Comparison of ENCODE assay signal across 9 cellular contexts in genomic region chr15:101258238-101259144, GRCh38. TPM values are rescaled to one million over a fixed set of nuclear protein-coding genes. Genes with fewer than 3 reads are reported as not detected.
DNase-seq lines count a peak whose midpoint lies in the region; ATAC-seq and TF ChIP-seq lines count a peak whose summit lies in the region.
"Had no signal": no experiment of that assay in that cellular context is flagged by ENCODE, and none has a peak within 500 bp of the region (broad histone marks: within the 10 kb centered on the region; RNA-seq: fewer than 3 reads in every experiment).

No MANE protein-coding gene starts in this region.

- CTCF ChIA-PET in HEK293T (lab: Yijun Ruan, JAX), result interaction anchor here (1.0 to 1.9 kb wide), 11 partner anchors 9 to 250 kb away, joined by 3 to 16 read pairs (median 7); no protein-coding TSS in a partner anchor
- CTCF ChIA-PET in activated CD4-positive, alpha-beta memory T cell treated with anti-CD3 and anti-CD28 coated beads, Interleukin-2, amount 10 ng/mL, durations not matched to agents 7 days and 5 days (lab: Charles Lee), result interaction anchor here (0.7 to 6.3 kb wide), 31 partner anchors 8 to 424 kb away, joined by 3 to 120 read pairs (median 4); partner anchors contain the start of gene LRRK1

- TF ChIP-seq POLR2A in esophagus muscularis mucosa (IDR thresholded peaks at IDR 0.05; ENCODE audit: low read depth) (no peak), uterus (IDR thresholded peaks at IDR 0.05) (no peak)

- no peaks in the 10 kb centered on the region for H3K36me3 Mint-ChIP-seq in activated CD4-positive, alpha-beta memory T cell treated with anti-CD3 and anti-CD28 coated beads, Interleukin-2, amount 10 ng/mL, durations not matched to agents 7 days and 5 days (ENCODE audit: low read depth)
- H3K36me3 Mint-ChIP-seq in natural killer cell, result no peaks in the 10 kb centered on the region
- H3K36me3 Mint-ChIP-seq: activated naive CD8-positive, alpha-beta T cell had no signal

- no peaks in the 10 kb centered on the region for H4K20me1 ChIP-seq in DND-41 (ENCODE audit: insufficient read depth, low read length)

- no peak overlapping the region for H3K9ac ChIP-seq in DND-41 (ENCODE audit: low read depth, low read length)

- H3K9me3 ChIP-seq in DND-41 (ENCODE audit: insufficient read depth, low read length, severe bottlenecking) (no peaks in the 10 kb centered on the region), esophagus muscularis mucosa (no peaks in the 10 kb centered on the region), uterus (no peaks in the 10 kb centered on the region)

- H3K36me3 ChIP-seq in DND-41 (ENCODE audit: insufficient read depth, low read length) (no peaks in the 10 kb centered on the region), esophagus muscularis mucosa (no peaks in the 10 kb centered on the region), uterus (no peaks in the 10 kb centered on the region)

- no peak overlapping the region for H2AFZ ChIP-seq in DND-41 (ENCODE audit: low read depth, low read length)

- H3K27ac ChIP-seq in DND-41 (ENCODE audit: low read length) (no peak overlapping the region), esophagus muscularis mucosa (replicated peaks in 1 of 4) (no peak overlapping the region), uterus (no peak overlapping the region)

- no peak overlapping the region for H3K4me3 Mint-ChIP-seq in activated CD4-positive, alpha-beta memory T cell treated with anti-CD3 and anti-CD28 coated beads, Interleukin-2, amount 10 ng/mL, durations not matched to agents 7 days and 5 days
- no peak overlapping the region for H3K4me3 Mint-ChIP-seq in natural killer cell
- H3K4me3 Mint-ChIP-seq: activated naive CD8-positive, alpha-beta T cell had no signal

- DNase-seq in DND-41, result peak; percentile 61
- peak; percentile 62 for DNase-seq in HEK293T (ENCODE audit: extremely low spot score)
- peak; percentile 58 for DNase-seq in NCI-H345 (lab: John Stamatoyannopoulos, UW)
- peak; percentile 63 for DNase-seq in activated CD4-positive, alpha-beta memory T cell treated with anti-CD3 and anti-CD28 coated beads, Interleukin-2, amount 10 ng/mL, durations not matched to agents 7 days and 5 days
- no peak for DNase-seq in esophagus muscularis mucosa (ENCODE audit: extremely low spot score)
- peak; percentile 38 for DNase-seq in natural killer cell
- DNase-seq in uterus, result peak; percentile 61 to 66

- H3K4me2 ChIP-seq in DND-41 (ENCODE audit: insufficient read depth, low read length), result no peak overlapping the region

- H3K4me1 ChIP-seq in DND-41 (ENCODE audit: insufficient read depth, low read length), result peaks cover 27% of the 10 kb centered on the region
- peaks cover 0 to 10% (median 4%) of the 10 kb centered on the region in 4 donors for H3K4me1 ChIP-seq in esophagus muscularis mucosa
- H3K4me1 ChIP-seq in uterus, result no peaks in the 10 kb centered on the region

- TF ChIP-seq EP300 in esophagus muscularis mucosa (IDR thresholded peaks at IDR 0.05), result no peak

- TF ChIP-seq CTCF in DND-41 (IDR thresholded peaks at IDR 0.05; ENCODE audit: borderline replicate concordance, extremely low read depth, low read length, poor library complexity, severe bottlenecking) (peak; percentile 90), esophagus muscularis mucosa (IDR thresholded peaks at IDR 0.05) (peak; percentile 82 to 89 (median 84)), natural killer cell (IDR thresholded peaks at IDR 0.05) (peak; percentile 92), uterus (IDR thresholded peaks at IDR 0.05) (peak; percentile 83 to 93 (median 88))

- H3K27me3 ChIP-seq in DND-41 (ENCODE audit: insufficient read depth, low read length, poor library complexity) (no peaks in the 10 kb centered on the region), esophagus muscularis mucosa (no peaks in the 10 kb centered on the region), uterus (no peaks in the 10 kb centered on the region)

- ATAC-seq in DND-41 (ENCODE audit: insufficient read depth, low read depth) (peak; percentile 66), natural killer cell (peak; percentile 78 to 86 (median 84)), HG02678 (IDR thresholded peaks at IDR 0.05; ENCODE audit: unreplicated experiment) (no peak)

- no peak overlapping the region for H3K27ac Mint-ChIP-seq in activated CD4-positive, alpha-beta memory T cell treated with anti-CD3 and anti-CD28 coated beads, Interleukin-2, amount 10 ng/mL, durations not matched to agents 7 days and 5 days
- H3K27ac Mint-ChIP-seq in natural killer cell, result no peak overlapping the region
- H3K27ac Mint-ChIP-seq: activated naive CD8-positive, alpha-beta T cell had no signal

- 35% methylated on average over 11 of the region's 11 CpGs for WGBS in esophagus muscularis mucosa

- H3K27me3 Mint-ChIP-seq in activated CD4-positive, alpha-beta memory T cell treated with anti-CD3 and anti-CD28 coated beads, Interleukin-2, amount 10 ng/mL, durations not matched to agents 7 days and 5 days, result peaks cover 22% of the 10 kb centered on the region
- H3K27me3 Mint-ChIP-seq in natural killer cell (ENCODE audit: low read depth in 2 of 2), result peaks cover 5 to 18% of the 10 kb centered on the region in 2 donors

- H3K4me1 Mint-ChIP-seq in activated CD4-positive, alpha-beta memory T cell treated with anti-CD3 and anti-CD28 coated beads, Interleukin-2, amount 10 ng/mL, durations not matched to agents 7 days and 5 days, result peaks cover 29% of the 10 kb centered on the region
- H3K4me1 Mint-ChIP-seq in natural killer cell, result peaks cover 0 to 6% of the 10 kb centered on the region in 2 donors

- H3K79me2 ChIP-seq in DND-41 (ENCODE audit: insufficient read depth, low read length), result no peaks in the 10 kb centered on the region

- POLR2A ChIA-PET in HEK293T (lab: Yijun Ruan, JAX), result interaction anchor here (0.6 to 1.0 kb wide), 4 partner anchors 37 to 242 kb away, joined by 3 to 4 read pairs (median 3); partner anchors contain the start of gene SNRPA1
- POLR2A ChIA-PET in activated CD4-positive, alpha-beta memory T cell treated with anti-CD3 and anti-CD28 coated beads, Interleukin-2, amount 10 ng/mL, durations not matched to agents 7 days and 5 days (lab: Charles Lee), result interaction anchor here (0.7 to 2.3 kb wide), 6 partner anchors 9 to 661 kb away, joined by 3 to 8 read pairs (median 4); no protein-coding TSS in a partner anchor

- no peaks in the 10 kb centered on the region for H3K9me3 Mint-ChIP-seq in activated CD4-positive, alpha-beta memory T cell treated with anti-CD3 and anti-CD28 coated beads, Interleukin-2, amount 10 ng/mL, durations not matched to agents 7 days and 5 days
- H3K9me3 Mint-ChIP-seq in natural killer cell, result no peaks in the 10 kb centered on the region

- intact Hi-C loops in esophagus muscularis mucosa (cut with DNase I) (loop anchor here (2.0 to 10.0 kb wide), 3 partner anchors 170 to 344 kb away; partner anchors contain the start of gene LRRK1), natural killer cell (cut with micrococcal nuclease) (loop anchor here (1.0 to 2.0 kb wide), 2 partner anchors 170 to 244 kb away; no protein-coding TSS in a partner anchor), uterus (cut with DNase I; ENCODE audit: low total_unique reads) (loop anchor here (5.0 kb wide), 1 partner anchor 246 kb away; no protein-coding TSS in a partner anchor)

- H3K4me3 ChIP-seq in DND-41 (ENCODE audit: low read depth in 1 of 2, low read length in 2 of 2), result no peak overlapping the region
- H3K4me3 ChIP-seq in esophagus muscularis mucosa, result no peak overlapping the region
- H3K4me3 ChIP-seq in uterus, result no peak overlapping the region

TF ChIP-seq in HEK293T, 16 proteins besides CTCF, POLR2A, EP300 and RAD21:
- TF ChIP-seq SP1 (IDR thresholded peaks at IDR 0.05) (no peak), TARDBP (IDR thresholded peaks at IDR 0.05) (no peak), PKNOX1 (IDR thresholded peaks at IDR 0.05) (no peak), L3MBTL2 (conservative IDR thresholded peaks at IDR 0.05) (no peak), ELF4 (IDR thresholded peaks at IDR 0.05) (no peak), BHLHE40 (IDR thresholded peaks at IDR 0.05; ENCODE audit: borderline replicate concordance) (no peak), ARNT (IDR thresholded peaks at IDR 0.05) (no peak), CTBP1 (IDR thresholded peaks at IDR 0.05; ENCODE audit: borderline replicate concordance) (no peak), NFRKB (IDR thresholded peaks at IDR 0.05) (no peak), FOXA1 (IDR thresholded peaks at IDR 0.05) (no peak), ZNF384 (IDR thresholded peaks at IDR 0.05) (no peak), FOXK2 (IDR thresholded peaks at IDR 0.05) (no peak), FOXM1 (IDR thresholded peaks at IDR 0.05; ENCODE audit: borderline replicate concordance) (no peak), LEF1 (IDR thresholded peaks at IDR 0.05; ENCODE audit: borderline replicate concordance) (no peak), HDGF (IDR thresholded peaks at IDR 0.05; ENCODE audit: borderline replicate concordance) (no peak), SUZ12 (IDR thresholded peaks at IDR 0.05) (no peak)
TF ChIP-seq in HEK293T: peak in this region for 0.

RNA-seq across cellular contexts. Expression of gene CHSY1, which starts 6.6 kb away (rescaled TPM):
- total RNA-seq in activated CD4-positive, alpha-beta memory T cell treated with anti-CD3 and anti-CD28 coated beads, Interleukin-2, amount 10 ng/mL, durations not matched to agents 7 days and 5 days, result 10 to 100 TPM; 61.7 to 62.0 TPM
- total RNA-seq in esophagus muscularis mucosa, result 10 to 100 TPM; 13.3 to 31.6 (median 19.6) TPM
- total RNA-seq in natural killer cell, result 10 to 100 TPM; 21.1 to 32.5 (median 30.8) TPM
- total RNA-seq in uterus, result 10 to 100 TPM; 25.6 to 62.8 (median 46.0) TPM

RNA-seq across cellular contexts. Expression of gene SELENOS, which starts 18.8 kb away (rescaled TPM):
- 10 to 100 TPM; 43.0 to 45.7 TPM for total RNA-seq in activated CD4-positive, alpha-beta memory T cell treated with anti-CD3 and anti-CD28 coated beads, Interleukin-2, amount 10 ng/mL, durations not matched to agents 7 days and 5 days
- total RNA-seq in esophagus muscularis mucosa, result 10 to 100 TPM; 47.3 to 75.4 (median 59.8) TPM
- 10 to 100 TPM; 33.6 to 44.2 (median 38.4) TPM for total RNA-seq in natural killer cell
- total RNA-seq in uterus, result 10 to 100 TPM; 36.9 to 90.0 (median 56.3) TPM

RNA-seq across cellular contexts. Expression of gene SNRPA1, which starts 36.6 kb away (rescaled TPM):
- 100 to 1,000 TPM; 107 to 113 TPM for total RNA-seq in activated CD4-positive, alpha-beta memory T cell treated with anti-CD3 and anti-CD28 coated beads, Interleukin-2, amount 10 ng/mL, durations not matched to agents 7 days and 5 days
- 10 to 100 TPM; 19.9 to 35.7 (median 25.2) TPM for total RNA-seq in esophagus muscularis mucosa
- 100 to 1,000 TPM; 146 to 174 (median 167) TPM for total RNA-seq in natural killer cell
- total RNA-seq in uterus, result 10 to 100 TPM in 3 of 4 donors, 1 to 10 TPM in 1; 3.2 to 56.4 (median 25.7) TPM
